ENCODE assay signal across 8 cellular contexts in genomic region chr18:48947102-48947501, GRCh38. TPM values are rescaled to one million over a fixed set of nuclear protein-coding genes. Genes with fewer than 3 reads are reported as not detected.
DNase-seq lines count a peak whose midpoint lies in the region; ATAC-seq and TF ChIP-seq lines count a peak whose summit lies in the region.
"Had no signal": no experiment of that assay in that cellular context is flagged by ENCODE, and none has a peak within 500 bp of the region (broad histone marks: within the 10 kb centered on the region; RNA-seq: fewer than 3 reads in every experiment).

No MANE protein-coding gene starts in this region.

- no peaks in the 10 kb centered on the region for H3K9me3 Mint-ChIP-seq in WTC11

- TF ChIP-seq CTCF in WTC11 (IDR thresholded peaks at IDR 0.05) (no peak), hepatocyte (IDR thresholded peaks at IDR 0.05; ENCODE audit: poor library complexity) (no peak), smooth muscle cell (IDR thresholded peaks at IDR 0.05; ENCODE audit: borderline replicate concordance, insufficient read depth, poor library complexity, severe bottlenecking) (no peak), testis (IDR thresholded peaks at IDR 0.05) (no peak)

- 3 to 6% methylated on average over 10 of the region's 10 CpGs for WGBS in GM23248 (ENCODE audit: low coverage in 1 of 2, low lambda C conversion rate in 2 of 2, missing lambda C conversion rate in 2 of 2), 2 experiments
- 16% methylated on average over 10 of the region's 10 CpGs for WGBS in hepatocyte (ENCODE audit: low lambda C conversion rate, missing lambda C conversion rate)
- WGBS in smooth muscle cell (ENCODE audit: low lambda C conversion rate) = 8% methylated on average over 10 of the region's 10 CpGs
- 22 to 26% methylated on average over 10 of the region's 10 CpGs for WGBS in testis, 2 donors

- ATAC-seq in WTC11 = no peak

- H3K27me3 Mint-ChIP-seq in WTC11 (ENCODE audit: low read depth) = no peaks in the 10 kb centered on the region; the same call in 1 of the 2 replicates

- H2AFZ ChIP-seq in GM23248 (no peak overlapping the region), hepatocyte (no peak overlapping the region), smooth muscle cell (ENCODE audit: low read depth) (no peak overlapping the region)

- peak overlapping the region; percentile 97 for H3K4me3 Mint-ChIP-seq in WTC11

- H3K9ac ChIP-seq in GM23248 (peak overlapping the region; percentile 99), smooth muscle cell (ENCODE audit: low read depth) (peak overlapping the region; percentile 100)

- H3K4me1 ChIP-seq in GM23248 (ENCODE audit: insufficient read depth) (peaks cover 45% of the 10 kb centered on the region), hepatocyte (ENCODE audit: insufficient read depth) (peaks cover 48% of the 10 kb centered on the region), smooth muscle cell (ENCODE audit: low read depth) (peaks cover 28% of the 10 kb centered on the region), testis (peaks cover 18% of the 10 kb centered on the region)

- H3K27ac ChIP-seq in GM23248 (peak overlapping the region; percentile 96), hepatocyte (peak overlapping the region; percentile 100), smooth muscle cell (ENCODE audit: low read depth) (peak overlapping the region; percentile 100), testis (peak overlapping the region in 1 of 2 donors; percentile 54)

- POLR2A ChIA-PET in WTC11 (lab: Charles Lee) = interaction anchor here (0.7 to 1.2 kb wide), 4 partner anchors 9 to 251 kb away, joined by 3 to 7 read pairs (median 3); no protein-coding TSS in a partner anchor

- peaks cover 60% of the 10 kb centered on the region for H3F3A ChIP-seq in GM23248 (ENCODE audit: insufficient read depth)
- peaks cover 51% of the 10 kb centered on the region for H3F3A ChIP-seq in smooth muscle cell (ENCODE audit: low read depth)

- peaks cover 14% of the 10 kb centered on the region for H3K36me3 ChIP-seq in GM23248 (ENCODE audit: low read depth)
- H3K36me3 ChIP-seq in hepatocyte (replicated peaks; ENCODE audit: insufficient read depth, low read depth) = no peaks in the 10 kb centered on the region
- H3K36me3 ChIP-seq in smooth muscle cell (ENCODE audit: low read depth) = no peaks in the 10 kb centered on the region
- H3K36me3 ChIP-seq in testis (ENCODE audit: low read depth, missing control alignments) = no peaks in the 10 kb centered on the region

- no peaks in the 10 kb centered on the region for H3K9me2 ChIP-seq in GM23248 (ENCODE audit: insufficient read depth)
- no peaks in the 10 kb centered on the region for H3K9me2 ChIP-seq in hepatocyte (replicated peaks; ENCODE audit: insufficient read depth)

- H3K4me2 ChIP-seq in GM23248 (ENCODE audit: unreplicated experiment) = peak overlapping the region; percentile 90
- peak overlapping the region; percentile 97 for H3K4me2 ChIP-seq in hepatocyte
- peak overlapping the region; percentile 91 for H3K4me2 ChIP-seq in smooth muscle cell

- H3K36me3 Mint-ChIP-seq in WTC11 = peaks cover 46% of the 10 kb centered on the region

- H3K4me1 Mint-ChIP-seq in WTC11 = peaks cover 62% of the 10 kb centered on the region

- H3K27me3 ChIP-seq in GM23248 (replicated peaks; ENCODE audit: insufficient read depth) (no peaks in the 10 kb centered on the region), hepatocyte (no peaks in the 10 kb centered on the region), smooth muscle cell (ENCODE audit: low read depth) (no peaks in the 10 kb centered on the region), testis (no peaks in the 10 kb centered on the region)

- DNase-seq in GM23248 (peak; percentile 59), WTC11 (ENCODE audit: low spot score) (no peak), hepatocyte (ENCODE audit: low spot score) (no peak), smooth muscle cell (lab: John Stamatoyannopoulos, UW; ENCODE audit: unreplicated experiment) (no peak), ACHN (no peak), testis (no peak)
- DNase-seq in activated effector memory CD4-positive, alpha-beta T cell treated with Interleukin-2 at 50 U/mL for 16 hours = no peak
- DNase-seq: SW 1271 had no signal

- in situ Hi-C loops in GM23248 (cut with MboI) (loop anchor here (10.0 to 25.0 kb wide), 2 partner anchors 210 to 228 kb away; no protein-coding TSS in a partner anchor), ACHN (cut with HindIII; ENCODE audit: low pct_ligation_motif_present, low pct_unique_long_range_greater_than_20kb, low sequenced_read_pairs) (loop anchor here (25.0 kb wide), 1 partner anchor 240 kb away; no protein-coding TSS in a partner anchor)

- peak overlapping the region; percentile 87 for H3K4me3 ChIP-seq in GM23248
- H3K4me3 ChIP-seq in hepatocyte = peak overlapping the region; percentile 92
- H3K4me3 ChIP-seq in smooth muscle cell = peak overlapping the region; percentile 97
- no peak overlapping the region for H3K4me3 ChIP-seq in testis

- CTCF ChIA-PET in WTC11 (lab: Charles Lee) = no interaction called here

- intact Hi-C loops in testis (cut with DNase I; ENCODE audit: low total_unique reads) = no loop called here

- H4K20me1 ChIP-seq in GM23248 (ENCODE audit: insufficient read depth) (peaks cover 9% of the 10 kb centered on the region; the same call in 1 of the 2 replicates), hepatocyte (ENCODE audit: insufficient read depth, poor library complexity, severe bottlenecking) (peaks cover 92% of the 10 kb centered on the region), smooth muscle cell (ENCODE audit: low read depth) (peaks cover 93% of the 10 kb centered on the region)

- no peak for TF ChIP-seq POLR2A in testis (IDR thresholded peaks at IDR 0.05)

- H3K9me3 ChIP-seq in GM23248 (ENCODE audit: low read depth) (no peaks in the 10 kb centered on the region), hepatocyte (ENCODE audit: low read depth) (no peaks in the 10 kb centered on the region), smooth muscle cell (replicated peaks; ENCODE audit: low read depth) (no peaks in the 10 kb centered on the region), testis (no peaks in the 10 kb centered on the region)

- peaks cover 94% of the 10 kb centered on the region for H3K79me2 ChIP-seq in GM23248 (ENCODE audit: insufficient read depth)
- peaks cover 95% of the 10 kb centered on the region for H3K79me2 ChIP-seq in hepatocyte
- H3K79me2 ChIP-seq in smooth muscle cell (ENCODE audit: low read depth) = peaks cover 94% of the 10 kb centered on the region

- H3K27ac Mint-ChIP-seq in WTC11 = peak overlapping the region; percentile 54

TF ChIP-seq in WTC11, 78 proteins besides CTCF, POLR2A, EP300 and RAD21:
- TF ChIP-seq MYBL2 (CRISPR knock-in tag; IDR thresholded peaks at IDR 0.05) (no peak), ZNF232 (CRISPR knock-in tag; IDR thresholded peaks at IDR 0.05) (no peak)
TF ChIP-seq in WTC11: peak in this region for 0.

RNA-seq across cellular contexts. Expression of gene SMAD7, which starts 3.7 kb away (rescaled TPM):
- total RNA-seq in GM23248 (2014; rRNA removed; shearing (Covaris generic)) = 43.6 and 51.7 TPM in 2 replicates
- polyA plus RNA-seq in GM23248 (2016; fragmentation: Nextera tagmentation; extraction: Ambion mirVana) = 6.8 and 8.4 TPM in 2 replicates
- 26.7 to 44.7 TPM (median 29.5 TPM) in 3 replicates for total RNA-seq in WTC11 (2021)
- 66.2 and 71.1 TPM in 2 replicates for total RNA-seq in hepatocyte
- 61.5 and 65.4 TPM in 2 replicates for polyA plus RNA-seq in hepatocyte
- total RNA-seq in smooth muscle cell = 114 and 142 TPM in 2 replicates
- 134 and 136 TPM in 2 replicates for polyA plus RNA-seq in smooth muscle cell
- total RNA-seq in testis = 10 to 100 TPM in 1 of 2 donors, 1 to 10 TPM in 1; 9.8 to 14.6 TPM
- polyA plus RNA-seq in testis (ENCODE audit: insufficient read depth, low read depth, low replicate concordance) = 7.5 TPM

Comparison
In these comparisons a context has a peak if more than half of its experiments do, and no peak if none do; other contexts are left out.
1. H3K4me3 ChIP-seq: peak in GM23248 (single experiment), hepatocyte (single experiment) and smooth muscle cell (single experiment); none in testis (0 of 2).
2. Peak in every context shown above with its lines, with median percentiles within 50 percentile points of each other: H3K4me2 ChIP-seq.